In genomic region chr3:179146911-179147570, GRCh38 we compare ENCODE assay signal across 8 cellular contexts. TPM values are rescaled to one million over a fixed set of nuclear protein-coding genes. Genes with fewer than 3 reads are reported as not detected.
DNase-seq lines count a peak whose midpoint lies in the region; ATAC-seq and TF ChIP-seq lines count a peak whose summit lies in the region.

No MANE protein-coding gene starts in this region.

- peak; percentile 57 for TF ChIP-seq CTCF in GM12864 (IDR thresholded peaks at IDR 0.05; ENCODE audit: low read depth, low read length, missing control alignments)
- TF ChIP-seq CTCF in SU-DHL-6 (IDR thresholded peaks at IDR 0.05; ENCODE audit: insufficient read depth, low read length, poor library complexity, severe bottlenecking), result peak; percentile 68
- peak; percentile 81 for TF ChIP-seq CTCF in endodermal cell (conservative IDR thresholded peaks at IDR 0.05)
- peak; percentile 71 for TF ChIP-seq CTCF in upper lobe of right lung (IDR thresholded peaks at IDR 0.05)

- H3K4me1 Mint-ChIP-seq in endodermal cell (peaks cover 24% of the 10 kb centered on the region), memory B cell (peaks cover 23% of the 10 kb centered on the region)

- H3K9me2 ChIP-seq in SU-DHL-6 (replicated peaks; ENCODE audit: insufficient read depth, low read length), result no peaks in the 10 kb centered on the region

- H3K79me2 ChIP-seq in SU-DHL-6 (ENCODE audit: insufficient read depth, low read length), result peaks cover 34% of the 10 kb centered on the region

- H3K36me3 ChIP-seq in SU-DHL-6 (ENCODE audit: low read length) (no peaks in the 10 kb centered on the region), endodermal cell (ENCODE audit: control insufficient read depth, insufficient read depth, low read length) (no peaks in the 10 kb centered on the region), upper lobe of right lung (no peaks in the 10 kb centered on the region)

- H3K9ac ChIP-seq in SU-DHL-6 (ENCODE audit: low read length) (peak overlapping the region; percentile 89), endodermal cell (ENCODE audit: extremely low read depth, low read length, poor library complexity, severe bottlenecking) (peak overlapping the region; percentile 64)

- WGBS in endodermal cell (ENCODE audit: insufficient coverage in 1 of 2, insufficient read length in 1 of 2), 2 experiments, result 19 to 29% methylated on average over 16 to 18 of the region's 18 CpGs

- no peaks in the 10 kb centered on the region for H3K9me3 ChIP-seq in SU-DHL-6 (ENCODE audit: insufficient read depth, low read length)
- no peaks in the 10 kb centered on the region for H3K9me3 ChIP-seq in endodermal cell (ENCODE audit: control insufficient read depth, low read length)
- no peaks in the 10 kb centered on the region for H3K9me3 ChIP-seq in upper lobe of right lung

- intact Hi-C loops in upper lobe of right lung (cut with DNase I), result no loop called here

- H3K27me3 ChIP-seq in SU-DHL-6 (ENCODE audit: low read length) (no peaks in the 10 kb centered on the region), endodermal cell (ENCODE audit: control insufficient read depth, insufficient read depth, low read length, poor library complexity, severe bottlenecking) (no peaks in the 10 kb centered on the region), upper lobe of right lung (no peaks in the 10 kb centered on the region)

- peak overlapping the region; percentile 86 for H3K4me3 ChIP-seq in GM12864 (ENCODE audit: low read depth, low read length)
- peak overlapping the region; percentile 77 for H3K4me3 ChIP-seq in SU-DHL-6 (ENCODE audit: insufficient read depth, low read length, poor library complexity, severe bottlenecking)
- H3K4me3 ChIP-seq in endodermal cell (ENCODE audit: low read length), result peak overlapping the region; percentile 93
- H3K4me3 ChIP-seq in upper lobe of right lung, result peak overlapping the region; percentile 94

- ATAC-seq in HG02852 (IDR thresholded peaks at IDR 0.05; ENCODE audit: unreplicated experiment) (peak; percentile 20), memory B cell (ENCODE audit: low read depth) (peak; percentile 25), upper lobe of right lung (peak; percentile 53)

- H3K27me3 Mint-ChIP-seq in endodermal cell (ENCODE audit: insufficient read depth) (peaks cover 4% of the 10 kb centered on the region), memory B cell (no peaks in the 10 kb centered on the region)

- peaks cover 17% of the 10 kb centered on the region for H4K20me1 ChIP-seq in SU-DHL-6 (ENCODE audit: low read depth, low read length)

- H3K27ac ChIP-seq in SU-DHL-6 (ENCODE audit: low read depth, low read length) (peak overlapping the region; percentile 53), endodermal cell (ENCODE audit: low read depth, low read length) (peak overlapping the region; percentile 7), upper lobe of right lung (peak overlapping the region; percentile 97)

- peak overlapping the region; percentile 86 for H3K4me2 ChIP-seq in SU-DHL-6 (ENCODE audit: low read depth, low read length, poor library complexity, severe bottlenecking)

- peak overlapping the region; percentile 73 for H2AFZ ChIP-seq in SU-DHL-6 (ENCODE audit: low read depth, low read length, severe bottlenecking)

- H3K9me3 Mint-ChIP-seq in endodermal cell, result no peaks in the 10 kb centered on the region
- H3K9me3 Mint-ChIP-seq in memory B cell, result no peaks in the 10 kb centered on the region

- H3K27ac Mint-ChIP-seq in endodermal cell, result no peak overlapping the region
- no peak overlapping the region for H3K27ac Mint-ChIP-seq in memory B cell

- no peaks in the 10 kb centered on the region for H3K4me1 ChIP-seq in endodermal cell (ENCODE audit: control insufficient read depth, insufficient read depth, low read length)
- peaks cover 22% of the 10 kb centered on the region for H3K4me1 ChIP-seq in upper lobe of right lung

- 0 out of 2 replicates have a peak, but pooled peaks cover 3% of the 10 kb centered on the region for H3F3A ChIP-seq in SU-DHL-6 (ENCODE audit: insufficient read depth)

- no peaks in the 10 kb centered on the region for H3K36me3 Mint-ChIP-seq in endodermal cell (ENCODE audit: low read depth)
- no peaks in the 10 kb centered on the region for H3K36me3 Mint-ChIP-seq in memory B cell

- H3K4me3 Mint-ChIP-seq in endodermal cell (no peak overlapping the region), memory B cell (no peak overlapping the region)

- peak; percentile 53 for DNase-seq in AG08396 (ENCODE audit: low spot score)
- no peak for DNase-seq in GM12864 (ENCODE audit: low read depth)
- DNase-seq in NCI-H1417 treated with DMSO at 0.1 percent for 48 hours (lab: John Stamatoyannopoulos, UW), result peak; percentile 75
- peak; percentile 58 for DNase-seq in endodermal cell
- DNase-seq in memory B cell (ENCODE audit: low spot score in 2 of 2), result peak; percentile 37 to 52
- no peak for DNase-seq in upper lobe of right lung

RNA-seq across cellular contexts. Expression of gene PIK3CA, which starts 1.1 kb away (rescaled TPM):
- 10 to 100 TPM; 21.1 to 22.2 TPM for total RNA-seq in endodermal cell
- 14.5 TPM for polyA plus RNA-seq in endodermal cell (2013, experiment 1 of 2)
- polyA plus RNA-seq in endodermal cell (2013, experiment 2 of 2), result 15.3 TPM
- 30.6 TPM for total RNA-seq in upper lobe of right lung

Comparison
In these comparisons a context has a peak if more than half of its experiments do, and no peak if none do; other contexts are left out.
1. DNase-seq: peak in AG08396 (single experiment), NCI-H1417 treated with DMSO at 0.1 percent for 48 hours (single experiment), endodermal cell (single experiment) and memory B cell (2 of 2); none in GM12864 (single experiment) and upper lobe of right lung (single experiment).
2. H3K27ac ChIP-seq: peak in every context shown above with its lines; median percentile 97 in upper lobe of right lung; 53 in SU-DHL-6; 7 in endodermal cell.
3. Peak in every context shown above with its lines, with median percentiles within 50 percentile points of each other: H3K4me3 ChIP-seq, CTCF ChIP-seq and ATAC-seq.